In the genomic region with DNA sequence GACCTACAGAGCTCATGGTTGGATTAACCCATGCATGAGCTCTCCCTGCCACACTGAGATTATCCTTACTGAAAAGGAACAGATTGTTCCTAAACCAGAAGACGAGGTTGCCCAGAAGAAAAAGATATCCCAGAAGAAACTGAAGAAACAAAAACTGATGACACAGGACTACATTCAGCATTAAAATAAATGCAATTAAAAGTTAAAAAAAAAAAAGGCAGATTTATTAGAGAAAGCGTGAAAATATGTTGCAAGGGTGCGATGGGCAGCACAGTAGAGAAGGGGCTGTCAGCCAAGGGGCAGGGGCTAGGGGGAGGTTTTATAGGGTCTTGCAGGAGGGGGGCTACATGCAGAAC, we compare ENCODE assay signal across 29 cellular contexts.
"Had no signal": no experiment of that assay in that cellular context is flagged by ENCODE, and none has a peak within 500 bp of the region (broad histone marks: within the 10 kb centered on the region; RNA-seq: fewer than 3 reads in every experiment).

No MANE protein-coding gene starts in this region.

- H3K4me3 Mint-ChIP-seq: activated B cell treated with CpG ODN at 0.5 μM for 24 hours; activated CD8-positive, alpha-beta T cell treated with anti-CD3 and anti-CD28 coated beads for 36 hours; activated naive CD8-positive, alpha-beta T cell; activated T-cell treated with anti-CD3 and anti-CD28 coated beads, Interleukin-2, amount 50 U/mL, for 4 hours; activated T-helper 17 cell treated with anti-CD3 and anti-CD28 coated beads, Interleukin-2, amount 50 U/mL, for 72 hours; endodermal cell; T-helper 17 cell; T-helper 2 cell treated with Interferon-gamma antibody and Interleukin-4, amounts not matched to agents 5 μg/mL and 100 μg/mL, for 36 hours had no signal

- H3K9me3 Mint-ChIP-seq: activated CD8-positive, alpha-beta T cell treated with anti-CD3 and anti-CD28 coated beads for 36 hours; endodermal cell; T-helper 2 cell treated with Interferon-gamma antibody and Interleukin-4, amounts not matched to agents 5 μg/mL and 100 μg/mL, for 36 hours had no signal

- H3K27ac Mint-ChIP-seq: activated B cell treated with CpG ODN at 0.5 μM for 24 hours; activated CD8-positive, alpha-beta T cell treated with anti-CD3 and anti-CD28 coated beads for 36 hours; activated naive CD8-positive, alpha-beta T cell; activated T-helper 17 cell treated with anti-CD3 and anti-CD28 coated beads, Interleukin-2, amount 50 U/mL, for 72 hours; endodermal cell; T-helper 17 cell; T-helper 2 cell treated with Interferon-gamma antibody and Interleukin-4, amounts not matched to agents 5 μg/mL and 100 μg/mL, for 36 hours had no signal

- H3K36me3 ChIP-seq: brain microvascular endothelial cell, esophagus muscularis mucosa, gastrocnemius medialis, heart left ventricle, WERI-Rb-1 had no signal

- H3K4me1 Mint-ChIP-seq: endodermal cell, T-helper 17 cell had no signal

- H3K4me1 ChIP-seq: esophagus muscularis mucosa, gastrocnemius medialis, heart left ventricle had no signal

- H3K27ac ChIP-seq: brain microvascular endothelial cell, esophagus muscularis mucosa, foreskin keratinocyte, gastrocnemius medialis, heart left ventricle, WERI-Rb-1 had no signal

- H3K27me3 Mint-ChIP-seq: activated B cell treated with CpG ODN at 0.5 μM for 24 hours; activated CD8-positive, alpha-beta T cell treated with anti-CD3 and anti-CD28 coated beads for 36 hours had no signal

- H3K9me3 ChIP-seq: esophagus muscularis mucosa, gastrocnemius medialis, heart left ventricle had no signal

- DNase-seq: activated B cell treated with CpG ODN at 0.5 μM for 24 hours; activated CD4-positive, alpha-beta T cell treated with anti-CD3 and anti-CD28 coated beads for 48 hours; activated CD4-positive, alpha-beta T cell treated with anti-CD3 and anti-CD28 coated beads, Interleukin-2, amount 50 U/mL, for 1 hour; activated CD4-positive, alpha-beta T cell treated with anti-CD3 and anti-CD28 coated beads, Interleukin-2, amount 50 U/mL, for 48 hours; activated CD8-positive, alpha-beta memory T cell treated with anti-CD3 and anti-CD28 coated beads for 24 hours; activated CD8-positive, alpha-beta T cell treated with anti-CD3 and anti-CD28 coated beads for 36 hours; activated effector memory CD4-positive, alpha-beta T cell treated with Interleukin-2 at 50 U/mL for 16 hours; activated gamma-delta T cell treated with Interleukin-2 at 50 U/mL for 16 hours; activated naive CD4-positive, alpha-beta T cell treated with anti-CD3 and anti-CD28 coated beads, Interleukin-2, amount 50 U/mL, for 16 hours; activated naive CD4-positive, alpha-beta T cell treated with Interleukin-2 at 50 U/mL for 16 hours; activated T-cell treated with anti-CD3 and anti-CD28 coated beads, Interleukin-2, amount 50 U/mL, for 4 hours; amniotic stem cell; anterior cingulate cortex; brain microvascular endothelial cell; caudate nucleus; effector CD8-positive, alpha-beta T cell; endodermal cell; foreskin keratinocyte; gastrocnemius medialis; glutamatergic neuron; heart left ventricle; T-helper 1 cell; T-helper 17 cell; T1000; WERI-Rb-1 had no signal

- H3K4me3 ChIP-seq: esophagus muscularis mucosa, gastrocnemius medialis, heart left ventricle had no signal

- H3K27me3 ChIP-seq: brain microvascular endothelial cell, esophagus muscularis mucosa, foreskin keratinocyte, gastrocnemius medialis, heart left ventricle had no signal
